Comparison of ENCODE assay signal across 8 cellular contexts in genomic region chr6:14711056-14711703, GRCh38.
DNase-seq lines count a peak whose midpoint lies in the region; ATAC-seq and TF ChIP-seq lines count a peak whose summit lies in the region.

No MANE protein-coding gene starts in this region.

- H3K23ac ChIP-seq in IMR-90 (ENCODE audit: low read depth, low read length) (peak overlapping the region; percentile 46; the same call in 1 of the 2 replicates), neuronal stem cell (ENCODE audit: low read depth, low read length, poor library complexity) (no peak overlapping the region)

- TF ChIP-seq POLR2A in IMR-90 (IDR thresholded peaks at IDR 0.05; ENCODE audit: low read depth, low read length): peak; percentile 61

- 67% methylated on average over 1 of the region's 3 CpGs; no CpG with 5 or more reads in 1 of the 2 experiments for WGBS in IMR-90 (ENCODE audit: extremely low coverage in 2 of 2, insufficient read length in 1 of 2), 2 experiments
- no CpG with 5 or more reads among the region's 3 CpGs for WGBS in neuronal stem cell (ENCODE audit: extremely low coverage in 2 of 2, insufficient read length in 2 of 2, insufficient replicate concordance in 1 of 2), 2 donors

- H3K4ac ChIP-seq in IMR-90 (ENCODE audit: low read depth, low read length) (peak overlapping the region; percentile 89), neuronal stem cell (ENCODE audit: low read length) (no peak overlapping the region)

- H2AFZ ChIP-seq in IMR-90 (replicated peaks; ENCODE audit: low read length, poor library complexity) (peak overlapping the region; percentile 33), neuronal stem cell (ENCODE audit: low read length) (no peak overlapping the region)

- peak; percentile 78 for TF ChIP-seq RAD21 in IMR-90 (IDR thresholded peaks at IDR 0.05; ENCODE audit: low read length)

- peak overlapping the region; percentile 93 for H2BK20ac ChIP-seq in IMR-90 (ENCODE audit: low read depth, low read length)

- in situ Hi-C loops in IMR-90 (cut with MboI; ENCODE audit: low sequenced_read_pairs): no loop called here

- peak overlapping the region; percentile 20; the same call in 1 of the 2 replicates for H3K56ac ChIP-seq in IMR-90 (ENCODE audit: extremely low read depth, insufficient read depth, low read length)

- intact Hi-C loops in IMR-90 (cut with micrococcal nuclease): loop anchor here (1.0 to 2.0 kb wide), 3 partner anchors 500 to 780 kb away; no protein-coding TSS in a partner anchor

- H3K14ac ChIP-seq in IMR-90 (replicated peaks; ENCODE audit: low read depth, low read length): peak overlapping the region; percentile 89
- H3K14ac ChIP-seq in neuronal stem cell (ENCODE audit: low read length): no peak overlapping the region

- H3K9me1 ChIP-seq in IMR-90 (ENCODE audit: insufficient read depth, low read length): peaks cover 19% of the 10 kb centered on the region

- H3K9me3 Mint-ChIP-seq in effector memory CD8-positive, alpha-beta T cell: no peaks in the 10 kb centered on the region

- H4K5ac ChIP-seq in IMR-90 (ENCODE audit: low read depth, low read length): peak overlapping the region; percentile 86

- no peaks in the 10 kb centered on the region for H3K36me3 ChIP-seq in IMR-90 (ENCODE audit: control insufficient read depth, insufficient read depth, low read length)
- H3K36me3 ChIP-seq in neuronal stem cell (replicated peaks in 1 of 2; ENCODE audit: control insufficient read depth in 2 of 2, insufficient read depth in 2 of 2, low read length in 2 of 2): no peaks in the 10 kb centered on the region

- peaks cover 18% of the 10 kb centered on the region for H3K4me1 ChIP-seq in IMR-90 (ENCODE audit: control insufficient read depth, insufficient read depth, low read length)
- peaks cover 0 to 4% of the 10 kb centered on the region in 2 donors for H3K4me1 ChIP-seq in neuronal stem cell (ENCODE audit: control insufficient read depth in 2 of 2, insufficient read depth in 1 of 2, low read depth in 1 of 2, low read length in 2 of 2)

- H3K4me2 ChIP-seq in IMR-90 (ENCODE audit: low read depth, low read length) (no peak overlapping the region), neuronal stem cell (ENCODE audit: insufficient read depth, low read length, poor library complexity, severe bottlenecking) (no peak overlapping the region)

- H3K27me3 Mint-ChIP-seq in T-helper 17 cell: peaks cover 7% of the 10 kb centered on the region
- peaks cover 8 to 11% of the 10 kb centered on the region in 2 donors for H3K27me3 Mint-ChIP-seq in effector memory CD8-positive, alpha-beta T cell

- H2AK9ac ChIP-seq in IMR-90 (replicated peaks; ENCODE audit: low read depth, low read length, poor library complexity): peak overlapping the region; percentile 45

- H4K91ac ChIP-seq in IMR-90 (ENCODE audit: insufficient read depth, low read depth, low read length) (peak overlapping the region; percentile 67), neuronal stem cell (ENCODE audit: low read depth, low read length, poor library complexity) (no peak overlapping the region)

- H3K9me3 ChIP-seq in IMR-90 (ENCODE audit: control insufficient read depth, insufficient read depth, low read length) (no peaks in the 10 kb centered on the region), T-helper 17 cell (ENCODE audit: control insufficient read depth, low read length, poor library complexity, severe bottlenecking) (no peaks in the 10 kb centered on the region), neuronal stem cell (replicated peaks in 1 of 2; ENCODE audit: control insufficient read depth in 2 of 2, insufficient read depth in 1 of 2, low read depth in 1 of 2, low read length in 2 of 2) (peaks cover 2 to 4% of the 10 kb centered on the region in 2 donors)

- H2BK12ac ChIP-seq in neuronal stem cell (ENCODE audit: low read length): no peak overlapping the region

- no peak overlapping the region for H3K4me3 ChIP-seq in IMR-90 (ENCODE audit: insufficient read depth, low read depth, low read length)
- no peak overlapping the region for H3K4me3 ChIP-seq in neuronal stem cell (ENCODE audit: low read length in 2 of 2)

- dilution Hi-C loops in IMR-90 (cut with HindIII; ENCODE audit: low sequenced_read_pairs, unreplicated experiment): no loop called here

- H2BK5ac ChIP-seq in IMR-90 (ENCODE audit: low read depth, low read length, poor library complexity, severe bottlenecking) (peak overlapping the region; percentile 87), neuronal stem cell (ENCODE audit: low read length) (no peak overlapping the region)

- peak; percentile 59 for DNase-seq in NCI-H2171 treated with DMSO at 0.1 percent for 48 hours (lab: John Stamatoyannopoulos, UW)
- no peak for DNase-seq in NCI-H2171 (lab: John Stamatoyannopoulos, UW)
- DNase-seq in IMR-90: peak; percentile 98
- no peak for DNase-seq in T-helper 17 cell
- DNase-seq in effector memory CD8-positive, alpha-beta T cell: peak; percentile 11 to 34 (median 29)
- DNase-seq in neuronal stem cell (ENCODE audit: low spot score): no peak

- H3K9ac ChIP-seq in IMR-90 (ENCODE audit: low read depth, low read length) (peak overlapping the region; percentile 35; the same call in 1 of the 2 replicates), neuronal stem cell (ENCODE audit: low read depth, low read length, poor library complexity) (no peak overlapping the region)

- peak; percentile 81 for TF ChIP-seq CTCF in IMR-90 (conservative IDR thresholded peaks at IDR 0.05; ENCODE audit: low read depth, low read length)

- peak overlapping the region; percentile 32 to 90 for H4K8ac ChIP-seq in IMR-90 (ENCODE audit: low read depth in 2 of 2, low read length in 2 of 2)
- H4K8ac ChIP-seq in neuronal stem cell (ENCODE audit: low read depth, low read length): no peak overlapping the region

- POLR2A ChIA-PET in IMR-90 (lab: Charles Lee; ENCODE audit: unreplicated experiment): no interaction called here

- H2BK120ac ChIP-seq in IMR-90 (ENCODE audit: low read depth, low read length) (peak overlapping the region; percentile 89), neuronal stem cell (ENCODE audit: low read depth, low read length) (no peak overlapping the region)

- no peak overlapping the region for H3K4me3 Mint-ChIP-seq in T-helper 17 cell
- H3K4me3 Mint-ChIP-seq in effector memory CD8-positive, alpha-beta T cell: no peak overlapping the region

- peak overlapping the region; percentile 69 for H3K27ac ChIP-seq in IMR-90 (ENCODE audit: insufficient read depth, low read length)
- no peak overlapping the region for H3K27ac ChIP-seq in neuronal stem cell (replicated peaks; ENCODE audit: low read length)

- ATAC-seq in IMR-90 (ENCODE audit: low read depth) (peak; percentile 70), T-helper 17 cell (peak; percentile 83), HG02938 (IDR thresholded peaks at IDR 0.05; ENCODE audit: unreplicated experiment) (no peak), HG03439 (IDR thresholded peaks at IDR 0.05; ENCODE audit: unreplicated experiment) (no peak)
- ATAC-seq in effector memory CD8-positive, alpha-beta T cell (replicated peaks): peak; percentile 80

- H3K4me1 Mint-ChIP-seq in T-helper 17 cell: peaks cover 26% of the 10 kb centered on the region
- peaks cover 12% of the 10 kb centered on the region in 2 donors for H3K4me1 Mint-ChIP-seq in effector memory CD8-positive, alpha-beta T cell (ENCODE audit: low read depth in 2 of 2)

- peak overlapping the region; percentile 94 for H3K27ac Mint-ChIP-seq in T-helper 17 cell
- H3K27ac Mint-ChIP-seq in effector memory CD8-positive, alpha-beta T cell: peak overlapping the region in 1 of 2 donors; percentile 10

- CTCF ChIA-PET in IMR-90 (lab: Yijun Ruan, JAX): interaction anchor here (0.5 to 1.7 kb wide), 9 partner anchors 10 to 804 kb away, joined by 3 to 8 read pairs (median 3); no protein-coding TSS in a partner anchor

- no TSS peak for BruUV-seq in IMR-90 (replicated peaks; lab: Mats Ljungman, UMichigan)

- no peaks in the 10 kb centered on the region; a peak in 1 of 4 replicates for H3K79me1 ChIP-seq in IMR-90 (ENCODE audit: low read depth in 1 of 2, low read length in 2 of 2)
- H3K79me1 ChIP-seq in neuronal stem cell (ENCODE audit: low read depth, low read length): no peaks in the 10 kb centered on the region

- peak overlapping the region; percentile 66 for H3K18ac ChIP-seq in IMR-90 (ENCODE audit: low read depth, low read length)
- no peak overlapping the region for H3K18ac ChIP-seq in neuronal stem cell (ENCODE audit: low read length)

- peak overlapping the region; percentile 65 for H2AK5ac ChIP-seq in IMR-90 (ENCODE audit: low read depth, low read length)
- H2AK5ac ChIP-seq in neuronal stem cell (ENCODE audit: low read depth, low read length): no peak overlapping the region

- H3K27me3 ChIP-seq in IMR-90 (ENCODE audit: control insufficient read depth, insufficient read depth, low read length) (no peaks in the 10 kb centered on the region), neuronal stem cell (ENCODE audit: control insufficient read depth in 3 of 3, insufficient read depth in 3 of 3, low read depth in 1 of 3, low read length in 3 of 3) (peaks cover 0 to 22% (median 0%) of the 10 kb centered on the region in 3 experiments)

- peaks cover 6% of the 10 kb centered on the region for H3K36me3 Mint-ChIP-seq in T-helper 17 cell (ENCODE audit: low read depth)
- H3K36me3 Mint-ChIP-seq in effector memory CD8-positive, alpha-beta T cell (ENCODE audit: insufficient read depth): no peaks in the 10 kb centered on the region

- H2BK15ac ChIP-seq in IMR-90 (ENCODE audit: low read depth, low read length): peak overlapping the region; percentile 68; the same call in 2 of the 3 replicates
- peak overlapping the region; percentile 35 for H2BK15ac ChIP-seq in neuronal stem cell (ENCODE audit: low read length)

- H4K20me1 ChIP-seq in IMR-90 (ENCODE audit: insufficient read depth, low read length): no peaks in the 10 kb centered on the region

TF ChIP-seq in IMR-90, 13 proteins besides CTCF, POLR2A, EP300 and RAD21 (continues in another document):
- peak; percentile 73 for TF ChIP-seq RCOR1 (IDR thresholded peaks at IDR 0.05; ENCODE audit: insufficient replicate concordance, low read length)
- TF ChIP-seq SMC3 (IDR thresholded peaks at IDR 0.05; ENCODE audit: low read depth, low read length): peak; percentile 83
- peak; percentile 51 for TF ChIP-seq MAFK (IDR thresholded peaks at IDR 0.05; ENCODE audit: low read depth, low read length)
- TF ChIP-seq MXI1 (IDR thresholded peaks at IDR 0.05; ENCODE audit: borderline replicate concordance, low read depth, low read length): no peak
- TF ChIP-seq NFE2L2 (IDR thresholded peaks at IDR 0.05; ENCODE audit: low read depth, low read length): peak; percentile 87
- TF ChIP-seq, protein P1, sequence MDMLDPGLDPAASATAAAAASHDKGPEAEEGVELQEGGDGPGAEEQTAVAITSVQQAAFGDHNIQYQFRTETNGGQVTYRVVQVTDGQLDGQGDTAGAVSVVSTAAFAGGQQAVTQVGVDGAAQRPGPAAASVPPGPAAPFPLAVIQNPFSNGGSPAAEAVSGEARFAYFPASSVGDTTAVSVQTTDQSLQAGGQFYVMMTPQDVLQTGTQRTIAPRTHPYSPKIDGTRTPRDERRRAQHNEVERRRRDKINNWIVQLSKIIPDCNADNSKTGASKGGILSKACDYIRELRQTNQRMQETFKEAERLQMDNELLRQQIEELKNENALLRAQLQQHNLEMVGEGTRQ (IDR thresholded peaks at IDR 0.05; ENCODE audit: low read depth, low read length): peak; percentile 54; the same call in 1 of the 2 replicates
- 0 out of 2 replicates have a peak, but pooled peaks have one; percentile 34 for TF ChIP-seq BHLHE40 (IDR thresholded peaks at IDR 0.05; ENCODE audit: low read depth, low read length)

Comparison
In these comparisons a context has a peak if more than half of its experiments do, and no peak if none do; other contexts are left out.
1. DNase-seq: peak in NCI-H2171 treated with DMSO at 0.1 percent for 48 hours (single experiment), IMR-90 (single experiment) and effector memory CD8-positive, alpha-beta T cell (3 of 3); none in NCI-H2171 (single experiment), T-helper 17 cell (0 of 3) and neuronal stem cell (single experiment).
2. ATAC-seq: peak in IMR-90 (single experiment), T-helper 17 cell (single experiment) and effector memory CD8-positive, alpha-beta T cell (single experiment); none in HG02938 (single experiment) and HG03439 (single experiment).